37 cellular contexts compared by ENCODE assay signal in genomic region chr7:140281960-140282359, GRCh38.
DNase-seq lines count a peak whose midpoint lies in the region; ATAC-seq, FAIRE-seq and TF ChIP-seq lines count a peak whose summit lies in the region.
"Had no signal": no experiment of that assay in that cellular context is flagged by ENCODE, and none has a peak within 500 bp of the region (broad histone marks: within the 10 kb centered on the region; RNA-seq: fewer than 3 reads in every experiment).

No MANE protein-coding gene starts in this region.

- TF ChIP-seq CTCF in HepG2 (CRISPR knock-in tag; IDR thresholded peaks at IDR 0.05) (no peak), right lobe of liver (IDR thresholded peaks at IDR 0.05) (no peak), natural killer cell (IDR thresholded peaks at IDR 0.05) (no peak)

- no peaks in the 10 kb centered on the region for H4K20me1 ChIP-seq in HepG2 (ENCODE audit: insufficient read depth, low read length)
- H4K20me1 ChIP-seq: BLaER1; BLaER1 treated with 17β-estradiol and CSF1 and Interleukin-3, amounts not matched to agents 10 nM and 100 nM had no signal

- in situ Hi-C loops in HepG2 (cut with HindIII; ENCODE audit: extremely low pct_ligation_motif_present, low pct_unique_long_range_greater_than_20kb): no loop called here

- no peak overlapping the region for H3K9ac ChIP-seq in HepG2 (ENCODE audit: insufficient read depth, low read depth, low read length)
- H3K9ac ChIP-seq: BLaER1; BLaER1 treated with 17β-estradiol and CSF1 and Interleukin-3, amounts not matched to agents 10 nM and 100 nM had no signal

- no peak for TF ChIP-seq EP300 in HepG2 (IDR thresholded peaks at IDR 0.05; ENCODE audit: low read depth in 2 of 2, low read length in 2 of 2)
- no peak for TF ChIP-seq EP300 in HepG2 (CRISPR knock-in tag; IDR thresholded peaks at IDR 0.05; ENCODE audit: borderline replicate concordance)

- intact Hi-C loops in activated CD4-positive, alpha-beta memory T cell treated with anti-CD3 and anti-CD28 coated beads for 36 hours (cut with micrococcal nuclease): no loop called here
- intact Hi-C loops in HepG2 (cut with micrococcal nuclease; ENCODE audit: unreplicated experiment): no loop called here
- intact Hi-C loops in right lobe of liver (cut with DNase I): no loop called here
- intact Hi-C loops in natural killer cell (cut with micrococcal nuclease): no loop called here

- no peaks in the 10 kb centered on the region for H3K9me3 Mint-ChIP-seq in activated CD4-positive, alpha-beta memory T cell treated with anti-CD3 and anti-CD28 coated beads for 36 hours
- peaks cover 4% of the 10 kb centered on the region for H3K9me3 Mint-ChIP-seq in activated CD4-positive, alpha-beta memory T cell treated with anti-CD3 and anti-CD28 coated beads, Interleukin-2, amount 10 ng/mL, durations not matched to agents 7 days and 5 days
- H3K9me3 Mint-ChIP-seq in natural killer cell treated with Interleukin-12 subunit alpha and Interleukin-12 subunit beta and Interleukin-15 and Interleukin-18, amount 100 ng/mL, for 72 hours: no peaks in the 10 kb centered on the region
- no peaks in the 10 kb centered on the region for H3K9me3 Mint-ChIP-seq in natural killer cell
- H3K9me3 Mint-ChIP-seq: CD4-positive, alpha-beta T cell; CD4-positive, CD25-positive, alpha-beta regulatory T cell; CD8-positive, alpha-beta memory T cell; CD8-positive, alpha-beta T cell had no signal

- peak overlapping the region; percentile 5 for H3K4me3 Mint-ChIP-seq in activated CD4-positive, alpha-beta memory T cell treated with anti-CD3 and anti-CD28 coated beads for 36 hours
- H3K4me3 Mint-ChIP-seq in activated CD4-positive, alpha-beta memory T cell treated with anti-CD3 and anti-CD28 coated beads, Interleukin-2, amount 10 ng/mL, durations not matched to agents 7 days and 5 days: no peak overlapping the region
- no peak overlapping the region for H3K4me3 Mint-ChIP-seq in natural killer cell treated with Interleukin-12 subunit alpha and Interleukin-12 subunit beta and Interleukin-15 and Interleukin-18, amount 100 ng/mL, for 72 hours
- no peak overlapping the region for H3K4me3 Mint-ChIP-seq in natural killer cell
- H3K4me3 Mint-ChIP-seq: B cell; CD14-positive monocyte; CD4-positive, alpha-beta memory T cell; CD4-positive, alpha-beta T cell; CD4-positive, CD25-positive, alpha-beta regulatory T cell; CD8-positive, alpha-beta memory T cell; CD8-positive, alpha-beta T cell had no signal

- H3K36me3 ChIP-seq in HepG2 (replicated peaks in 1 of 2; ENCODE audit: control insufficient read depth in 1 of 2, insufficient read depth in 2 of 2, low read length in 2 of 2) (no peaks in the 10 kb centered on the region), right lobe of liver (no peaks in the 10 kb centered on the region)
- H3K36me3 ChIP-seq: BE2C; BLaER1; BLaER1 treated with 17β-estradiol and CSF1 and Interleukin-3, amounts not matched to agents 10 nM and 100 nM had no signal

- no peaks in the 10 kb centered on the region for H3K27me3 Mint-ChIP-seq in activated CD4-positive, alpha-beta memory T cell treated with anti-CD3 and anti-CD28 coated beads for 36 hours
- H3K27me3 Mint-ChIP-seq in activated CD4-positive, alpha-beta memory T cell treated with anti-CD3 and anti-CD28 coated beads, Interleukin-2, amount 10 ng/mL, durations not matched to agents 7 days and 5 days: peaks cover 9% of the 10 kb centered on the region
- H3K27me3 Mint-ChIP-seq in natural killer cell treated with Interleukin-12 subunit alpha and Interleukin-12 subunit beta and Interleukin-15 and Interleukin-18, amount 100 ng/mL, for 72 hours: peaks cover 0 to 2% of the 10 kb centered on the region in 2 donors
- H3K27me3 Mint-ChIP-seq in natural killer cell (ENCODE audit: low read depth in 2 of 2): peaks cover 0 to 2% of the 10 kb centered on the region in 2 donors
- H3K27me3 Mint-ChIP-seq: CD4-positive, alpha-beta T cell had no signal

- H3K4me2 ChIP-seq in HepG2 (ENCODE audit: low read depth, low read length): no peak overlapping the region
- H3K4me2 ChIP-seq: A549; BLaER1; BLaER1 treated with 17β-estradiol and CSF1 and Interleukin-3, amounts not matched to agents 10 nM and 100 nM had no signal

- H3K27ac ChIP-seq in HepG2 (ENCODE audit: extremely low read length, insufficient read depth, low read length) (no peak overlapping the region), right lobe of liver (no peak overlapping the region)
- H3K27ac ChIP-seq: 22Rv1; A549; BLaER1; BLaER1 treated with 17β-estradiol and CSF1 and Interleukin-3, amounts not matched to agents 10 nM and 100 nM; C4-2B had no signal

- H3K79me2 ChIP-seq in HepG2 (ENCODE audit: insufficient read depth, low read length): no peaks in the 10 kb centered on the region

- BruUV-seq in HepG2 (replicated peaks; lab: Mats Ljungman, UMichigan): no TSS peak

- TF ChIP-seq RAD21 in HepG2 (CRISPR knock-in tag; IDR thresholded peaks at IDR 0.05): no peak

- H3K4me1 ChIP-seq in HepG2 (ENCODE audit: insufficient read depth, low read length): peaks cover 36% of the 10 kb centered on the region
- H3K4me1 ChIP-seq in right lobe of liver: no peaks in the 10 kb centered on the region
- H3K4me1 ChIP-seq: A549, BE2C, BLaER1, Caco-2 had no signal

- 66% methylated on average over 5 of the region's 5 CpGs for WGBS in HepG2 (ENCODE audit: low lambda C conversion rate)
- WGBS in right lobe of liver (ENCODE audit: insufficient coverage, low coverage, low lambda C conversion rate, missing lambda C conversion rate): 72% methylated on average over 5 of the region's 5 CpGs

- no peaks in the 10 kb centered on the region for H3K4me1 Mint-ChIP-seq in activated CD4-positive, alpha-beta memory T cell treated with anti-CD3 and anti-CD28 coated beads for 36 hours (ENCODE audit: low read depth)
- no peaks in the 10 kb centered on the region for H3K4me1 Mint-ChIP-seq in activated CD4-positive, alpha-beta memory T cell treated with anti-CD3 and anti-CD28 coated beads, Interleukin-2, amount 10 ng/mL, durations not matched to agents 7 days and 5 days
- H3K4me1 Mint-ChIP-seq in natural killer cell treated with Interleukin-12 subunit alpha and Interleukin-12 subunit beta and Interleukin-15 and Interleukin-18, amount 100 ng/mL, for 72 hours (ENCODE audit: low read depth in 2 of 2): peaks cover 0 to 5% of the 10 kb centered on the region in 2 donors
- H3K4me1 Mint-ChIP-seq in natural killer cell: no peaks in the 10 kb centered on the region
- H3K4me1 Mint-ChIP-seq: B cell; CD4-positive, alpha-beta memory T cell; CD8-positive, alpha-beta memory T cell had no signal

- H3K27me3 ChIP-seq in HepG2 (ENCODE audit: control insufficient read depth in 1 of 2, insufficient read depth in 2 of 2, low read length in 2 of 2): peaks cover 0 to 12% of the 10 kb centered on the region in 2 experiments; a peak in 3 of 5 replicates
- H3K27me3 ChIP-seq in right lobe of liver: no peaks in the 10 kb centered on the region
- H3K27me3 ChIP-seq: BE2C; BLaER1; BLaER1 treated with 17β-estradiol and CSF1 and Interleukin-3, amounts not matched to agents 10 nM and 100 nM had no signal

- no peaks in the 10 kb centered on the region for H3K9me3 ChIP-seq in HepG2 (ENCODE audit: low read length)
- no peaks in the 10 kb centered on the region for H3K9me3 ChIP-seq in right lobe of liver
- H3K9me3 ChIP-seq: A549, BE2C, BLaER1, Caco-2 had no signal

- no peak overlapping the region for H2AFZ ChIP-seq in HepG2 (ENCODE audit: low read length)

- ATAC-seq in HepG2 (no peak), right lobe of liver (no peak), natural killer cell (no peak)
- no peak for ATAC-seq in natural killer cell treated with Interleukin-12 subunit alpha and Interleukin-12 subunit beta and Interleukin-15 and Interleukin-18, amount 100 ng/mL, for 72 hours
- ATAC-seq: A549; CD8-positive, alpha-beta T cell had no signal

- no peak overlapping the region for H3K4me3 ChIP-seq in HepG2 (replicated peaks in 1 of 3; ENCODE audit: insufficient read depth in 1 of 3, low read depth in 2 of 3, low read length in 3 of 3)
- no peak overlapping the region for H3K4me3 ChIP-seq in right lobe of liver
- H3K4me3 ChIP-seq: A549; BLaER1; BLaER1 treated with 17β-estradiol and CSF1 and Interleukin-3, amounts not matched to agents 10 nM and 100 nM had no signal

- no peak for FAIRE-seq in HepG2 (lab: Jason Lieb, UNC)
- FAIRE-seq: A204.1, A549, D721Med had no signal

- CTCF ChIA-PET in activated CD4-positive, alpha-beta memory T cell treated with anti-CD3 and anti-CD28 coated beads for 36 hours (lab: Charles Lee): no interaction called here
- CTCF ChIA-PET in activated CD4-positive, alpha-beta memory T cell treated with anti-CD3 and anti-CD28 coated beads, Interleukin-2, amount 10 ng/mL, durations not matched to agents 7 days and 5 days (lab: Charles Lee): interaction anchor here (0.6 kb wide), 1 partner anchor 279 kb away, joined by 3 read pairs; no protein-coding TSS in a partner anchor
- CTCF ChIA-PET in HepG2 (lab: Yijun Ruan, JAX; ENCODE audit: low intra/inter-chr PET ratio, low total read pairs): no interaction called here

- POLR2A ChIA-PET in activated CD4-positive, alpha-beta memory T cell treated with anti-CD3 and anti-CD28 coated beads for 36 hours (lab: Charles Lee): no interaction called here
- POLR2A ChIA-PET in activated CD4-positive, alpha-beta memory T cell treated with anti-CD3 and anti-CD28 coated beads, Interleukin-2, amount 10 ng/mL, durations not matched to agents 7 days and 5 days (lab: Charles Lee): no interaction called here
- POLR2A ChIA-PET in HepG2 (lab: Yijun Ruan, JAX): interaction anchor here (1.2 to 1.3 kb wide), 2 partner anchors 33 to 106 kb away, joined by 3 to 4 read pairs; no protein-coding TSS in a partner anchor

- no peak for DNase-seq in activated CD4-positive, alpha-beta memory T cell treated with anti-CD3 and anti-CD28 coated beads for 36 hours
- no peak for DNase-seq in activated CD4-positive, alpha-beta memory T cell treated with anti-CD3 and anti-CD28 coated beads, Interleukin-2, amount 10 ng/mL, durations not matched to agents 7 days and 5 days
- DNase-seq in activated effector memory CD4-positive, alpha-beta T cell treated with anti-CD3 and anti-CD28 coated beads, Interleukin-2, amount 50 U/mL, for 16 hours: peak; percentile 57
- DNase-seq in activated effector memory CD4-positive, alpha-beta T cell treated with Interleukin-2 at 50 U/mL for 16 hours: no peak
- DNase-seq in HepG2 (ENCODE audit: low spot score) (no peak), right lobe of liver (no peak), natural killer cell (no peak)
- DNase-seq in natural killer cell treated with Interleukin-12 subunit alpha and Interleukin-12 subunit beta and Interleukin-15 and Interleukin-18, amount 100 ng/mL, for 72 hours (ENCODE audit: low spot score): peak; percentile 26
- DNase-seq: 8988T; ACHN; AML-193; BE2C; C1 segment of cervical spinal cord; Caco-2; Calu3; CD4-positive, alpha-beta memory T cell; CD4-positive, alpha-beta T cell; CD4-positive, CD25-positive, alpha-beta regulatory T cell; CD8-positive, alpha-beta memory T cell; CD8-positive, alpha-beta T cell; COR-L47; DMS 273 treated with DMSO at 0.1 percent for 48 hours; DMS153; DMS53; DMS79; DMS79 treated with DMSO at 0.1 percent for 48 hours; DND-41; EL had no signal

- no peak for TF ChIP-seq POLR2A in HepG2 (IDR thresholded peaks at IDR 0.05; ENCODE audit: insufficient read depth in 1 of 2, low read depth in 2 of 2, low read length in 2 of 2)
- no peak for TF ChIP-seq POLR2A in right lobe of liver (IDR thresholded peaks at IDR 0.05)

- H3K36me3 Mint-ChIP-seq in activated CD4-positive, alpha-beta memory T cell treated with anti-CD3 and anti-CD28 coated beads for 36 hours: no peaks in the 10 kb centered on the region
- H3K36me3 Mint-ChIP-seq in activated CD4-positive, alpha-beta memory T cell treated with anti-CD3 and anti-CD28 coated beads, Interleukin-2, amount 10 ng/mL, durations not matched to agents 7 days and 5 days (ENCODE audit: low read depth): no peaks in the 10 kb centered on the region
- H3K36me3 Mint-ChIP-seq in natural killer cell treated with Interleukin-12 subunit alpha and Interleukin-12 subunit beta and Interleukin-15 and Interleukin-18, amount 100 ng/mL, for 72 hours: no peaks in the 10 kb centered on the region
- no peaks in the 10 kb centered on the region for H3K36me3 Mint-ChIP-seq in natural killer cell
- H3K36me3 Mint-ChIP-seq: CD14-positive monocyte; CD4-positive, alpha-beta memory T cell; CD4-positive, CD25-positive, alpha-beta regulatory T cell; CD8-positive, alpha-beta T cell had no signal

- no peak overlapping the region for H3K27ac Mint-ChIP-seq in activated CD4-positive, alpha-beta memory T cell treated with anti-CD3 and anti-CD28 coated beads for 36 hours
- H3K27ac Mint-ChIP-seq in activated CD4-positive, alpha-beta memory T cell treated with anti-CD3 and anti-CD28 coated beads, Interleukin-2, amount 10 ng/mL, durations not matched to agents 7 days and 5 days: no peak overlapping the region
- H3K27ac Mint-ChIP-seq in natural killer cell treated with Interleukin-12 subunit alpha and Interleukin-12 subunit beta and Interleukin-15 and Interleukin-18, amount 100 ng/mL, for 72 hours: no peak overlapping the region
- no peak overlapping the region for H3K27ac Mint-ChIP-seq in natural killer cell
- H3K27ac Mint-ChIP-seq: B cell; CD4-positive, alpha-beta memory T cell; CD4-positive, alpha-beta T cell; CD8-positive, alpha-beta T cell had no signal

Comparison
In these comparisons a context has a peak if more than half of its experiments do, and no peak if none do; other contexts are left out.
1. DNase-seq: peak in activated effector memory CD4-positive, alpha-beta T cell treated with anti-CD3 and anti-CD28 coated beads, Interleukin-2, amount 50 U/mL, for 16 hours (single experiment) and natural killer cell treated with Interleukin-12 subunit alpha and Interleukin-12 subunit beta and Interleukin-15 and Interleukin-18, amount 100 ng/mL, for 72 hours (single experiment); none in activated CD4-positive, alpha-beta memory T cell treated with anti-CD3 and anti-CD28 coated beads for 36 hours (single experiment), activated CD4-positive, alpha-beta memory T cell treated with anti-CD3 and anti-CD28 coated beads, Interleukin-2, amount 10 ng/mL, durations not matched to agents 7 days and 5 days (single experiment), activated effector memory CD4-positive, alpha-beta T cell treated with Interleukin-2 at 50 U/mL for 16 hours (single experiment), HepG2 (single experiment), right lobe of liver (0 of 3) and natural killer cell (single experiment).